Comparison of ENCODE assay signal across 1 cellular context in the genomic region with DNA sequence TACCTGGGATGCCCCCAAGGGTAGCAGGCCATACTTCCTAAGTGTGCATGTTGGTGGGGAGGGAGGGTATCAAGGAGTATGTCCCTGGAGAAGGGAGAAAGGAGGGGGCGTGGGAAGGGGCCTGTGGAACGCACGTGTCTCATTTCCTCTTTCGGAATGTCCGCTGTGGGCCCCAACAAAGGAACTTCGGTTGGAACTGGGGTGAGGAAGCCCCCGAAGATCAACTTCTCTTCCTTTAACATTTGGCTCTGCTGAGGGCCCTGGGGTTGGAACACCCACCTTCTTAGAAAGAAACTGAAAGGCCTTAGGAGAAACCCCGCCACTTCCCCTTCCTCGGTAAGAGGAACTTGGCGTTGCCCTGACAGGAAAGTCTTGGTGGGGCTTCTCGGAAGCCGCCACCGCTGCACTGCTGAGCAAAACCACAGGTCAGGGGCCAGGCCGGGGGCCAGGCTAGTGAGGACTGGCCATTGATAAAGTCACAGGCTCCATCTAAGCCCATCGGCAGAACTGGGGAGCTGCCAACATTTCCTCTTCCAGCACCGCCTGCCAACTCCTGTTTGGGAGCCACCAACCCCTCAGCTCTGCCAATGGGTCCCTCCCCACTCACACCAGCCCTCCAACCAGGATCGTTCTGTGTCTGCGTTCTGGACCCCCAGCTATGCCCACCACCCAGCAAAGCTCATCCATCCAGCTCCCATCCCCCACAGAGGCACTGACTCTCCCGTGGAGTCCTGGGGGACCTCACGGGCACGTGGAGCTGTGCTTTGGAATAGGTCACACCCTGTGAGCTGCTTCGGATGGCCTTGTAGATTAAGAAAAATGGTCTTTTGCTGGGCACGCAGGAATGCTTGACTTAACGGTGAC.
TF ChIP-seq lines count a peak whose summit lies in the region.

No MANE protein-coding gene starts in this region.

TF ChIP-seq in HepG2, 621 proteins besides CTCF, POLR2A, EP300 and RAD21 (continued from another document and continues in another):
- TF ChIP-seq, protein P1, sequence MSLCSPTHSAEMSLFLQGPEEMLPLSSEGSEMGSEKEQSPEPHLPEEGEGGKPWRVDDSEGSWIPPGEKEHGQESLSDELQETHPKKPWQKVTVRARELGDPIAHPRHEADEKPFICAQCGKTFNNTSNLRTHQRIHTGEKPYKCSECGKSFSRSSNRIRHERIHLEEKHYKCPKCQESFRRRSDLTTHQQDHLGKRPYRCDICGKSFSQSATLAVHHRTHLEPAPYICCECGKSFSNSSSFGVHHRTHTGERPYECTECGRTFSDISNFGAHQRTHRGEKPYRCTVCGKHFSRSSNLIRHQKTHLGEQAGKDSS (CRISPR knock-in tag; IDR thresholded peaks at IDR 0.05; ENCODE audit: borderline replicate concordance, low read depth) = no peak
- TF ChIP-seq GATAD1 (CRISPR knock-in tag; IDR thresholded peaks at IDR 0.05) (no peak), MED8 (CRISPR knock-in tag; IDR thresholded peaks at IDR 0.05; ENCODE audit: insufficient replicate concordance) (no peak), ZSCAN31 (CRISPR knock-in tag; IDR thresholded peaks at IDR 0.05; ENCODE audit: low read depth) (no peak), ZBTB1 (CRISPR knock-in tag; IDR thresholded peaks at IDR 0.05; ENCODE audit: borderline replicate concordance) (no peak), CHD2 (IDR thresholded peaks at IDR 0.05; ENCODE audit: low read depth, low read length) (no peak), ZNF737 (CRISPR knock-in tag; IDR thresholded peaks at IDR 0.05; ENCODE audit: borderline replicate concordance) (no peak), ZNF788 (CRISPR knock-in tag; IDR thresholded peaks at IDR 0.05; ENCODE audit: borderline replicate concordance) (no peak; the same call in 1 of the 2 replicates), ARNT (IDR thresholded peaks at IDR 0.05) (no peak), IRF2 (CRISPR knock-in tag; IDR thresholded peaks at IDR 0.05) (no peak), PAF1 (CRISPR knock-in tag; IDR thresholded peaks at IDR 0.05) (no peak), NCOA2 (CRISPR knock-in tag; IDR thresholded peaks at IDR 0.05) (no peak), KLF12 (CRISPR knock-in tag; IDR thresholded peaks at IDR 0.05; ENCODE audit: borderline replicate concordance) (no peak), CBFB (CRISPR knock-in tag; IDR thresholded peaks at IDR 0.05) (no peak), MEIS1 (CRISPR knock-in tag; IDR thresholded peaks at IDR 0.05; ENCODE audit: borderline replicate concordance) (no peak), MYC (CRISPR knock-in tag; IDR thresholded peaks at IDR 0.05; ENCODE audit: borderline replicate concordance) (no peak), SMAD3 (CRISPR knock-in tag; IDR thresholded peaks at IDR 0.05) (no peak), TARDBP (CRISPR knock-in tag; IDR thresholded peaks at IDR 0.05) (no peak), XRCC5 (optimal IDR thresholded peaks at IDR 0.05; ENCODE audit: low read length) (no peak), GATA4 (IDR thresholded peaks at IDR 0.05; ENCODE audit: borderline replicate concordance, low read depth) (no peak), NR2F6 (IDR thresholded peaks at IDR 0.05) (peak; percentile 47; the same call in 1 of the 2 replicates), NR2F6 (CRISPR knock-in tag; IDR thresholded peaks at IDR 0.05) (0 out of 2 replicates have a peak, but pooled peaks have one; percentile 23), ZZZ3 (CRISPR knock-in tag; IDR thresholded peaks at IDR 0.05; ENCODE audit: borderline replicate concordance) (no peak), KMT2A (CRISPR knock-in tag; IDR thresholded peaks at IDR 0.05) (0 out of 2 replicates have a peak, but pooled peaks have one; percentile 17), KLF16 (CRISPR knock-in tag; IDR thresholded peaks at IDR 0.05) (no peak), HMG20B (CRISPR knock-in tag; conservative IDR thresholded peaks at IDR 0.05) (no peak), ZNF331 (CRISPR knock-in tag; IDR thresholded peaks at IDR 0.05) (no peak), ZSCAN12 (CRISPR knock-in tag; IDR thresholded peaks at IDR 0.05) (no peak), HMG20A (CRISPR knock-in tag; IDR thresholded peaks at IDR 0.05; ENCODE audit: borderline replicate concordance) (no peak), CBX1 (IDR thresholded peaks at IDR 0.05; ENCODE audit: low read depth) (no peak), TGIF2 (CRISPR knock-in tag; IDR thresholded peaks at IDR 0.05) (no peak), SOX6 (IDR thresholded peaks at IDR 0.05) (no peak), SOX6 (CRISPR knock-in tag; IDR thresholded peaks at IDR 0.05) (no peak)
- TF ChIP-seq, protein P2, sequence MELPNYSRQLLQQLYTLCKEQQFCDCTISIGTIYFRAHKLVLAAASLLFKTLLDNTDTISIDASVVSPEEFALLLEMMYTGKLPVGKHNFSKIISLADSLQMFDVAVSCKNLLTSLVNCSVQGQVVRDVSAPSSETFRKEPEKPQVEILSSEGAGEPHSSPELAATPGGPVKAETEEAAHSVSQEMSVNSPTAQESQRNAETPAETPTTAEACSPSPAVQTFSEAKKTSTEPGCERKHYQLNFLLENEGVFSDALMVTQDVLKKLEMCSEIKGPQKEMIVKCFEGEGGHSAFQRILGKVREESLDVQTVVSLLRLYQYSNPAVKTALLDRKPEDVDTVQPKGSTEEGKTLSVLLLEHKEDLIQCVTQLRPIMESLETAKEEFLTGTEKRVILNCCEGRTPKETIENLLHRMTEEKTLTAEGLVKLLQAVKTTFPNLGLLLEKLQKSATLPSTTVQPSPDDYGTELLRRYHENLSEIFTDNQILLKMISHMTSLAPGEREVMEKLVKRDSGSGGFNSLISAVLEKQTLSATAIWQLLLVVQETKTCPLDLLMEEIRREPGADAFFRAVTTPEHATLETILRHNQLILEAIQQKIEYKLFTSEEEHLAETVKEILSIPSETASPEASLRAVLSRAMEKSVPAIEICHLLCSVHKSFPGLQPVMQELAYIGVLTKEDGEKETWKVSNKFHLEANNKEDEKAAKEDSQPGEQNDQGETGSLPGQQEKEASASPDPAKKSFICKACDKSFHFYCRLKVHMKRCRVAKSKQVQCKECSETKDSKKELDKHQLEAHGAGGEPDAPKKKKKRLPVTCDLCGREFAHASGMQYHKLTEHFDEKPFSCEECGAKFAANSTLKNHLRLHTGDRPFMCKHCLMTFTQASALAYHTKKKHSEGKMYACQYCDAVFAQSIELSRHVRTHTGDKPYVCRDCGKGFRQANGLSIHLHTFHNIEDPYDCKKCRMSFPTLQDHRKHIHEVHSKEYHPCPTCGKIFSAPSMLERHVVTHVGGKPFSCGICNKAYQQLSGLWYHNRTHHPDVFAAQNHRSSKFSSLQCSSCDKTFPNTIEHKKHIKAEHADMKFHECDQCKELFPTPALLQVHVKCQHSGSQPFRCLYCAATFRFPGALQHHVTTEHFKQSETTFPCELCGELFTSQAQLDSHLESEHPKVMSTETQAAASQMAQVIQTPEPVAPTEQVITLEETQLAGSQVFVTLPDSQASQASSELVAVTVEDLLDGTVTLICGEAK (IDR thresholded peaks at IDR 0.05) = no peak
- TF ChIP-seq, protein P2 (CRISPR knock-in tag; IDR thresholded peaks at IDR 0.05) = peak; percentile 21; the same call in 1 of the 2 replicates
- TF ChIP-seq, protein P3, sequence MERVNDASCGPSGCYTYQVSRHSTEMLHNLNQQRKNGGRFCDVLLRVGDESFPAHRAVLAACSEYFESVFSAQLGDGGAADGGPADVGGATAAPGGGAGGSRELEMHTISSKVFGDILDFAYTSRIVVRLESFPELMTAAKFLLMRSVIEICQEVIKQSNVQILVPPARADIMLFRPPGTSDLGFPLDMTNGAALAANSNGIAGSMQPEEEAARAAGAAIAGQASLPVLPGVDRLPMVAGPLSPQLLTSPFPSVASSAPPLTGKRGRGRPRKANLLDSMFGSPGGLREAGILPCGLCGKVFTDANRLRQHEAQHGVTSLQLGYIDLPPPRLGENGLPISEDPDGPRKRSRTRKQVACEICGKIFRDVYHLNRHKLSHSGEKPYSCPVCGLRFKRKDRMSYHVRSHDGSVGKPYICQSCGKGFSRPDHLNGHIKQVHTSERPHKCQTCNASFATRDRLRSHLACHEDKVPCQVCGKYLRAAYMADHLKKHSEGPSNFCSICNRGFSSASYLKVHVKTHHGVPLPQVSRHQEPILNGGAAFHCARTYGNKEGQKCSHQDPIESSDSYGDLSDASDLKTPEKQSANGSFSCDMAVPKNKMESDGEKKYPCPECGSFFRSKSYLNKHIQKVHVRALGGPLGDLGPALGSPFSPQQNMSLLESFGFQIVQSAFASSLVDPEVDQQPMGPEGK (CRISPR knock-in tag; IDR thresholded peaks at IDR 0.05) = peak; percentile 29; the same call in 1 of the 2 replicates
- TF ChIP-seq, protein P4, sequence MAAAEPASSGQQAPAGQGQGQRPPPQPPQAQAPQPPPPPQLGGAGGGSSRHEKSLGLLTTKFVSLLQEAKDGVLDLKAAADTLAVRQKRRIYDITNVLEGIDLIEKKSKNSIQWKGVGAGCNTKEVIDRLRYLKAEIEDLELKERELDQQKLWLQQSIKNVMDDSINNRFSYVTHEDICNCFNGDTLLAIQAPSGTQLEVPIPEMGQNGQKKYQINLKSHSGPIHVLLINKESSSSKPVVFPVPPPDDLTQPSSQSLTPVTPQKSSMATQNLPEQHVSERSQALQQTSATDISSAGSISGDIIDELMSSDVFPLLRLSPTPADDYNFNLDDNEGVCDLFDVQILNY (CRISPR knock-in tag; conservative IDR thresholded peaks at IDR 0.05) = no peak
- TF ChIP-seq, protein P5, sequence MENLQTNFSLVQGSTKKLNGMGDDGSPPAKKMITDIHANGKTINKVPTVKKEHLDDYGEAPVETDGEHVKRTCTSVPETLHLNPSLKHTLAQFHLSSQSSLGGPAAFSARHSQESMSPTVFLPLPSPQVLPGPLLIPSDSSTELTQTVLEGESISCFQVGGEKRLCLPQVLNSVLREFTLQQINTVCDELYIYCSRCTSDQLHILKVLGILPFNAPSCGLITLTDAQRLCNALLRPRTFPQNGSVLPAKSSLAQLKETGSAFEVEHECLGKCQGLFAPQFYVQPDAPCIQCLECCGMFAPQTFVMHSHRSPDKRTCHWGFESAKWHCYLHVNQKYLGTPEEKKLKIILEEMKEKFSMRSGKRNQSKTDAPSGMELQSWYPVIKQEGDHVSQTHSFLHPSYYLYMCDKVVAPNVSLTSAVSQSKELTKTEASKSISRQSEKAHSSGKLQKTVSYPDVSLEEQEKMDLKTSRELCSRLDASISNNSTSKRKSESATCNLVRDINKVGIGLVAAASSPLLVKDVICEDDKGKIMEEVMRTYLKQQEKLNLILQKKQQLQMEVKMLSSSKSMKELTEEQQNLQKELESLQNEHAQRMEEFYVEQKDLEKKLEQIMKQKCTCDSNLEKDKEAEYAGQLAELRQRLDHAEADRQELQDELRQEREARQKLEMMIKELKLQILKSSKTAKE (CRISPR knock-in tag; IDR thresholded peaks at IDR 0.05; ENCODE audit: borderline replicate concordance) = no peak
- TF ChIP-seq, protein P6, sequence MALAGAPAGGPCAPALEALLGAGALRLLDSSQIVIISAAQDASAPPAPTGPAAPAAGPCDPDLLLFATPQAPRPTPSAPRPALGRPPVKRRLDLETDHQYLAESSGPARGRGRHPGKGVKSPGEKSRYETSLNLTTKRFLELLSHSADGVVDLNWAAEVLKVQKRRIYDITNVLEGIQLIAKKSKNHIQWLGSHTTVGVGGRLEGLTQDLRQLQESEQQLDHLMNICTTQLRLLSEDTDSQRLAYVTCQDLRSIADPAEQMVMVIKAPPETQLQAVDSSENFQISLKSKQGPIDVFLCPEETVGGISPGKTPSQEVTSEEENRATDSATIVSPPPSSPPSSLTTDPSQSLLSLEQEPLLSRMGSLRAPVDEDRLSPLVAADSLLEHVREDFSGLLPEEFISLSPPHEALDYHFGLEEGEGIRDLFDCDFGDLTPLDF (CRISPR knock-in tag; IDR thresholded peaks at IDR 0.05) = no peak
- TF ChIP-seq, protein P7, sequence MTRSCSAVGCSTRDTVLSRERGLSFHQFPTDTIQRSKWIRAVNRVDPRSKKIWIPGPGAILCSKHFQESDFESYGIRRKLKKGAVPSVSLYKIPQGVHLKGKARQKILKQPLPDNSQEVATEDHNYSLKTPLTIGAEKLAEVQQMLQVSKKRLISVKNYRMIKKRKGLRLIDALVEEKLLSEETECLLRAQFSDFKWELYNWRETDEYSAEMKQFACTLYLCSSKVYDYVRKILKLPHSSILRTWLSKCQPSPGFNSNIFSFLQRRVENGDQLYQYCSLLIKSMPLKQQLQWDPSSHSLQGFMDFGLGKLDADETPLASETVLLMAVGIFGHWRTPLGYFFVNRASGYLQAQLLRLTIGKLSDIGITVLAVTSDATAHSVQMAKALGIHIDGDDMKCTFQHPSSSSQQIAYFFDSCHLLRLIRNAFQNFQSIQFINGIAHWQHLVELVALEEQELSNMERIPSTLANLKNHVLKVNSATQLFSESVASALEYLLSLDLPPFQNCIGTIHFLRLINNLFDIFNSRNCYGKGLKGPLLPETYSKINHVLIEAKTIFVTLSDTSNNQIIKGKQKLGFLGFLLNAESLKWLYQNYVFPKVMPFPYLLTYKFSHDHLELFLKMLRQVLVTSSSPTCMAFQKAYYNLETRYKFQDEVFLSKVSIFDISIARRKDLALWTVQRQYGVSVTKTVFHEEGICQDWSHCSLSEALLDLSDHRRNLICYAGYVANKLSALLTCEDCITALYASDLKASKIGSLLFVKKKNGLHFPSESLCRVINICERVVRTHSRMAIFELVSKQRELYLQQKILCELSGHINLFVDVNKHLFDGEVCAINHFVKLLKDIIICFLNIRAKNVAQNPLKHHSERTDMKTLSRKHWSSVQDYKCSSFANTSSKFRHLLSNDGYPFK (CRISPR knock-in tag; IDR thresholded peaks at IDR 0.05; ENCODE audit: borderline replicate concordance) = no peak
